Comparison of ENCODE assay signal across 26 cellular contexts in genomic region chr7:6656413-6656812, GRCh38.
"Had no signal": no experiment of that assay in that cellular context is flagged by ENCODE, and none has a peak within 500 bp of the region (broad histone marks: within the 10 kb centered on the region; RNA-seq: fewer than 3 reads in every experiment).

No MANE protein-coding gene starts in this region.

- H3K9me3 Mint-ChIP-seq: activated CD8-positive, alpha-beta T cell treated with anti-CD3 and anti-CD28 coated beads for 36 hours; activated T-cell treated with anti-CD3 and anti-CD28 coated beads, Interleukin-2, amount 50 U/mL, for 72 hours; activated T-helper 2 cell treated with anti-CD3 and anti-CD28 coated beads, Interferon-gamma antibody, Interleukin-2, Interleukin-4, amounts not matched to agents 10 μg/mL and 5 μg/mL and 100 μg/mL, durations not matched to agents 14 hours and 24 hours and 36 hours; T-cell had no signal

- H3K4me1 Mint-ChIP-seq: activated naive CD4-positive, alpha-beta T cell treated with anti-CD3 and anti-CD28 coated beads, Interleukin-2, amount 10 ng/mL, durations not matched to agents 7 days and 5 days had no signal

- H3K27me3 Mint-ChIP-seq: activated CD8-positive, alpha-beta T cell treated with anti-CD3 and anti-CD28 coated beads for 36 hours; T-cell had no signal

- H3K27ac ChIP-seq: breast epithelium, SK-N-MC, VCaP had no signal

- H3K27ac Mint-ChIP-seq: activated CD8-positive, alpha-beta T cell treated with anti-CD3 and anti-CD28 coated beads for 36 hours; activated naive CD4-positive, alpha-beta T cell treated with anti-CD3 and anti-CD28 coated beads, Interleukin-2, amount 10 ng/mL, durations not matched to agents 7 days and 5 days; activated T-cell treated with anti-CD3 and anti-CD28 coated beads, Interleukin-2, amount 50 U/mL, for 72 hours; activated T-helper 2 cell treated with anti-CD3 and anti-CD28 coated beads, Interferon-gamma antibody, Interleukin-2, Interleukin-4, amounts not matched to agents 10 μg/mL and 5 μg/mL and 100 μg/mL, durations not matched to agents 14 hours and 24 hours and 36 hours; T-cell had no signal

- H3K4me3 Mint-ChIP-seq: activated CD8-positive, alpha-beta T cell treated with anti-CD3 and anti-CD28 coated beads for 36 hours; activated naive CD4-positive, alpha-beta T cell treated with anti-CD3 and anti-CD28 coated beads, Interleukin-2, amount 10 ng/mL, durations not matched to agents 7 days and 5 days; activated T-cell treated with anti-CD3 and anti-CD28 coated beads, Interleukin-2, amount 50 U/mL, for 72 hours; T-cell had no signal

- H3K4me1 ChIP-seq: breast epithelium had no signal

- H3K4me3 ChIP-seq: breast epithelium, SK-N-MC had no signal

- H3K27me3 ChIP-seq: breast epithelium had no signal

- DNase-seq: activated CD4-positive, alpha-beta T cell treated with anti-CD3 and anti-CD28 coated beads for 4 hours; activated CD8-positive, alpha-beta memory T cell treated with anti-CD3 and anti-CD28 coated beads, Interleukin-2, amount 50 U/mL, for 4 hours; activated CD8-positive, alpha-beta T cell treated with anti-CD3 and anti-CD28 coated beads for 36 hours; activated gamma-delta T cell treated with Interleukin-2 at 50 U/mL for 16 hours; activated naive CD4-positive, alpha-beta T cell treated with anti-CD3 and anti-CD28 coated beads, Interleukin-2, amount 10 ng/mL, durations not matched to agents 7 days and 5 days; activated T-cell treated with anti-CD3 and anti-CD28 coated beads, Interleukin-2, amount 50 U/mL, for 72 hours; aorta; central memory CD4-positive, alpha-beta T cell; Karpas-422; MM.1S; NCI-H1105; NCI-H1436; NCI-H1694 treated with DMSO at 0.1 percent for 48 hours; NCI-H2029 treated with DMSO at 0.1 percent for 48 hours; NCI-H510A treated with DMSO at 0.1 percent for 48 hours; NCI-H69; NK-92 treated with Interleukin-12 subunit alpha and Interleukin-12 subunit beta, amount 100 ng/mL, for 24 hours; OCI-M1; RPMI8226; T-cell; T-helper 2 cell; T1000 had no signal
